In genomic region chr11:75011872-75012271, GRCh38 we compare ENCODE assay signal across 28 cellular contexts.
"Had no signal": no experiment of that assay in that cellular context is flagged by ENCODE, and none has a peak within 500 bp of the region (broad histone marks: within the 10 kb centered on the region; RNA-seq: fewer than 3 reads in every experiment).

No MANE protein-coding gene starts in this region.

- H3K4me2 ChIP-seq: neural progenitor cell, smooth muscle cell had no signal

- H3K4me3 ChIP-seq: neural progenitor cell, ovary, prostate gland, right lobe of liver, sigmoid colon, skin epidermis, smooth muscle cell, spleen, suprapubic skin, testis, tibial artery, transverse colon, upper lobe of right lung, uterus had no signal

- H3K36me3 ChIP-seq: neural progenitor cell, ovary, prostate gland, transverse colon, uterus had no signal

- H3K27ac ChIP-seq: neural progenitor cell, ovary, prostate gland, right lobe of liver, sigmoid colon, skin epidermis, spleen, suprapubic skin, testis, tibial artery, transverse colon, upper lobe of right lung, uterus had no signal

- H3K27me3 ChIP-seq: neural progenitor cell, ovary, right lobe of liver, sigmoid colon, spleen, suprapubic skin, testis, tibial artery, transverse colon, upper lobe of right lung, uterus had no signal

- ATAC-seq: naive thymus-derived CD4-positive, alpha-beta T cell; natural killer cell; right cardiac atrium; right lobe of liver; stimulated activated memory B cell treated with anti-CD40 and anti-IgM and Interleukin-4, amounts not matched to agents 10 μg/mL and 1 μg/mL and 100 μg/mL, for 72 hours; stimulated activated naive CD8-positive, alpha-beta T cell treated with anti-CD3 and anti-CD28 coated beads, Interleukin-15, amount 100 ng/mL, for 72 hours; stimulated activated naive CD8-positive, alpha-beta T cell treated with anti-CD3 and anti-CD28 coated beads, Interleukin-15, Interleukin-2, amounts not matched to agents 100 U/mL and 50 U/mL, for 24 hours; upper lobe of right lung had no signal

- H3K4me1 ChIP-seq: prostate gland, right lobe of liver, spleen, suprapubic skin, testis, tibial artery, transverse colon, upper lobe of right lung, uterus had no signal

- H3K9ac ChIP-seq: neural progenitor cell had no signal

- DNase-seq: naive thymus-derived CD4-positive, alpha-beta T cell; natural killer cell; occipital lobe; ovary; right cardiac atrium; right lobe of liver; sigmoid colon; spleen; stimulated activated CD4-positive, alpha-beta T cell treated with anti-CD3 and anti-CD28 coated beads, Interleukin-12 subunit alpha, Interleukin-12 subunit beta, amount 100 ng/mL, for 4 hours; stimulated activated CD4-positive, alpha-beta T cell treated with anti-CD3 and anti-CD28 coated beads, Interleukin-1b, Interleukin-23, amount 100 ng/mL, for 48 hours; stimulated activated CD4-positive, alpha-beta T cell treated with anti-CD3 and anti-CD28 coated beads, Interleukin-4, amount 100 ng/mL, for 1 hour; stimulated activated CD4-positive, alpha-beta T cell treated with anti-CD3 and anti-CD28 coated beads, Interleukin-4, amount 100 ng/mL, for 4 hours; stimulated activated CD8-positive, alpha-beta memory T cell treated with anti-CD3 and anti-CD28 coated beads, Interleukin-4, amount 100 ng/mL, for 48 hours; stimulated activated naive CD4-positive, alpha-beta T cell; stimulated activated naive CD8-positive, alpha-beta T cell treated with anti-CD3 and anti-CD28 coated beads, Interleukin-15, amount 100 ng/mL, for 72 hours; stimulated activated naive CD8-positive, alpha-beta T cell treated with anti-CD3 and anti-CD28 coated beads, Interleukin-15, Interleukin-2, amounts not matched to agents 100 U/mL and 50 U/mL, for 24 hours; substantia nigra; testis; tibial artery; transverse colon; upper lobe of right lung; uterus had no signal

- H2AFZ ChIP-seq: neural progenitor cell had no signal

- H3K9me3 ChIP-seq: ovary, prostate gland, right lobe of liver, sigmoid colon, spleen, suprapubic skin, testis, tibial artery, transverse colon, upper lobe of right lung, uterus had no signal
